15 cellular contexts compared by ENCODE assay signal in genomic region chr7:114943953-114944741, GRCh38.
DNase-seq lines count a peak whose midpoint lies in the region; TF ChIP-seq lines count a peak whose summit lies in the region.
"Had no signal": no experiment of that assay in that cellular context is flagged by ENCODE, and none has a peak within 500 bp of the region (broad histone marks: within the 10 kb centered on the region; RNA-seq: fewer than 3 reads in every experiment).

No MANE protein-coding gene starts in this region.

- no peak for DNase-seq in activated T-cell treated with anti-CD3 and anti-CD28 coated beads, Interleukin-2, amount 50 U/mL, for 24 hours
- no peak for DNase-seq in activated T-cell treated with anti-CD3 and anti-CD28 coated beads, Interleukin-2, amount 50 U/mL, for 1 hour
- no peak for DNase-seq in astrocyte of the cerebellum (ENCODE audit: low read depth)
- no peak for DNase-seq in anterior cingulate cortex (lab: John Stamatoyannopoulos, UW)
- no peak for DNase-seq in SW 1271 (lab: John Stamatoyannopoulos, UW)
- no peak for DNase-seq in NCI-H524 (lab: John Stamatoyannopoulos, UW)
- DNase-seq: ACHN; DND-41; KG1; naive thymus-derived CD8-positive, alpha-beta T cell; stimulated activated CD4-positive, alpha-beta T cell treated with anti-CD3 and anti-CD28 coated beads, Interleukin-2, amount 100 ng/mL, for 24 hours; T-helper 9 cell had no signal

- H3K27me3 ChIP-seq in mucosa of rectum (ENCODE audit: control insufficient read depth in 2 of 2, insufficient read depth in 2 of 2, low read length in 2 of 2) (no peaks in the 10 kb centered on the region), subcutaneous abdominal adipose tissue (ENCODE audit: control insufficient read depth in 5 of 5, insufficient read depth in 4 of 5, low read length in 5 of 5) (no peaks in the 10 kb centered on the region)
- H3K27me3 ChIP-seq: suprapubic skin had no signal

- TF ChIP-seq CTCF in astrocyte of the cerebellum (IDR thresholded peaks at IDR 0.05; ENCODE audit: low read depth, low read length, missing control alignments), result no peak

- peaks cover 89% of the 10 kb centered on the region for H3K4me1 Mint-ChIP-seq in activated T-cell treated with anti-CD3 and anti-CD28 coated beads, Interleukin-2, amount 50 U/mL, for 24 hours (ENCODE audit: low read depth)

- H3K36me3 ChIP-seq in mucosa of rectum (ENCODE audit: control insufficient read depth in 2 of 2, insufficient read depth in 2 of 2, low read length in 2 of 2) (peaks cover 2 to 3% of the 10 kb centered on the region in 2 donors), subcutaneous abdominal adipose tissue (ENCODE audit: control insufficient read depth in 5 of 5, insufficient read depth in 5 of 5, low read length in 5 of 5) (peaks cover 0 to 15% (median 5%) of the 10 kb centered on the region in 5 donors)
- H3K36me3 ChIP-seq: suprapubic skin had no signal

- peak overlapping the region; percentile 39 to 45 for H3K27ac ChIP-seq in mucosa of rectum (ENCODE audit: low read depth in 2 of 2, low read length in 2 of 2)
- H3K27ac ChIP-seq in subcutaneous abdominal adipose tissue (ENCODE audit: low read depth, low read length), result peak overlapping the region; percentile 75
- H3K27ac ChIP-seq: suprapubic skin had no signal

- H3K4me3 Mint-ChIP-seq in activated T-cell treated with anti-CD3 and anti-CD28 coated beads, Interleukin-2, amount 50 U/mL, for 24 hours, result no peak overlapping the region
- H3K4me3 Mint-ChIP-seq: naive thymus-derived CD8-positive, alpha-beta T cell had no signal

- in situ Hi-C loops in astrocyte of the cerebellum (cut with HindIII; ENCODE audit: low sequenced_read_pairs), result no loop called here

- peak overlapping the region; percentile 61 for H3K27ac Mint-ChIP-seq in activated T-cell treated with anti-CD3 and anti-CD28 coated beads, Interleukin-2, amount 50 U/mL, for 24 hours

- H3K9me3 ChIP-seq in mucosa of rectum (ENCODE audit: control insufficient read depth in 2 of 2, low read length in 2 of 2), result no peaks in the 10 kb centered on the region
- no peaks in the 10 kb centered on the region for H3K9me3 ChIP-seq in subcutaneous abdominal adipose tissue (ENCODE audit: control insufficient read depth in 5 of 5, low read length in 5 of 5)
- H3K9me3 ChIP-seq: suprapubic skin had no signal

- H3K9me3 Mint-ChIP-seq in activated T-cell treated with anti-CD3 and anti-CD28 coated beads, Interleukin-2, amount 50 U/mL, for 24 hours, result no peaks in the 10 kb centered on the region
- H3K9me3 Mint-ChIP-seq: naive thymus-derived CD8-positive, alpha-beta T cell had no signal

- H3K9ac ChIP-seq in mucosa of rectum (ENCODE audit: low read depth in 1 of 2, low read length in 2 of 2) (no peak overlapping the region), subcutaneous abdominal adipose tissue (ENCODE audit: low read length in 5 of 5) (peak overlapping the region in 3 of 5 donors; percentile 7 to 53 (median 40))

- H3K4me1 ChIP-seq in mucosa of rectum (ENCODE audit: control insufficient read depth in 2 of 2, insufficient read depth in 2 of 2, low read length in 2 of 2), result no peaks in the 10 kb centered on the region
- peaks cover 5 to 55% (median 35%) of the 10 kb centered on the region in 5 donors for H3K4me1 ChIP-seq in subcutaneous abdominal adipose tissue (ENCODE audit: control insufficient read depth in 5 of 5, insufficient read depth in 5 of 5, low read length in 5 of 5)

- peaks cover 91% of the 10 kb centered on the region for H3K36me3 Mint-ChIP-seq in activated T-cell treated with anti-CD3 and anti-CD28 coated beads, Interleukin-2, amount 50 U/mL, for 24 hours (ENCODE audit: low read depth)

- peak overlapping the region; percentile 19 for H3K4me3 ChIP-seq in astrocyte of the cerebellum (ENCODE audit: low read depth, low read length)
- no peak overlapping the region for H3K4me3 ChIP-seq in mucosa of rectum (ENCODE audit: low read length in 2 of 2)
- no peak overlapping the region for H3K4me3 ChIP-seq in subcutaneous abdominal adipose tissue (ENCODE audit: low read depth in 1 of 5, low read length in 5 of 5)

- H3K27me3 Mint-ChIP-seq in activated T-cell treated with anti-CD3 and anti-CD28 coated beads, Interleukin-2, amount 50 U/mL, for 24 hours, result no peaks in the 10 kb centered on the region
- H3K27me3 Mint-ChIP-seq: naive thymus-derived CD8-positive, alpha-beta T cell had no signal

Comparison
In these comparisons a context has a peak if more than half of its experiments do, and no peak if none do; other contexts are left out.
1. H3K9ac ChIP-seq: peak in subcutaneous abdominal adipose tissue (3 of 5); none in mucosa of rectum (0 of 2).